9 cellular contexts compared by ENCODE assay signal in the genomic region with DNA sequence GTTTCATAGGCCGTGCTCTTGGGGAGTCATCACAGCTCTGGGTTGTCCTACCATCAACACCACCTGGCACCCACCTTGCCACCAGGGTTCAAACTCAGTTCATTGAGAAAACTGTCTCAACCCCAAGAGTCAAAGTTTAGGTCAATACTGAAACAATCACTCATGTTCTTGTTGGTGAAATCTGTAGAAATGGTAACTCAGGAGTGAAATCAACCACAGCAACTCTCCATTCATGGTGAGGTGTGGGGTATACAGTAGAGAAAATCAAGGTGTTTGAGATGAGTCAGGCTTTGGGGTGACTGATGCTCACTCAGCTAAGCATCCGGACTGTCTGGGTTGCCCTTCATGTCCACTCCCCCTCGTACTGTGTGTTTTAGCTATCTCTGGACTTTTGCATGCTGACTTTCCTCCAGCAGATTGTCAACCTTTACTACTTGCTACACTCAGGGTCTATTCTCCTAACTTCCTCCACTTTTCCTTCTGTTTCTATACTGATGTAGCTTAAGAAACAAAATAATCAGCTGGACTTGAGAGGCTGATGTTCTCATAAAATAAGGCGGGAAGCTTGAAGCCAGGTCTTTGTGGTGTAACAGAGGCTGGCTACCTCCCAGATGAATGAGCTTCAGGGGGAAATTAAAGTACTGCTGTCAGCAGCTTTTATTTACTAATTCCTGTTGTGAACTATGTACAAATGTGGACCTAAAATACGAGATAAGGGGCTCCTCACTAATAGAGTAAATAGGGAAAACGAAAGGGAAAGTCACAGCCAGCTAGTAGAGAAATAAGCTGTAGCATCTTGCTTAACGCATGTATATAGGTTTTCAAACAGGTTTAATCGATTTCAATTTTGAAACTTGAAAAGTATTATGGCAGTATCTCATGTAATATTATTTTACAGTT.
DNase-seq lines count a peak whose midpoint lies in the region; ATAC-seq and TF ChIP-seq lines count a peak whose summit lies in the region.
"Had no signal": no experiment of that assay in that cellular context is flagged by ENCODE, and none has a peak within 500 bp of the region (broad histone marks: within the 10 kb centered on the region; RNA-seq: fewer than 3 reads in every experiment).

No MANE protein-coding gene starts in this region.

- H3K4me1 ChIP-seq in psoas muscle: peaks cover 15% of the 10 kb centered on the region

- no peaks in the 10 kb centered on the region for H3K36me3 ChIP-seq in psoas muscle (ENCODE audit: insufficient read depth in 1 of 2, low read depth in 1 of 2)
- H3K36me3 ChIP-seq: ovary had no signal

- H3K4me3 ChIP-seq in psoas muscle: no peak overlapping the region
- H3K4me3 ChIP-seq: ovary had no signal

- CTCF ChIA-PET in activated CD4-positive, alpha-beta T cell treated with anti-CD3 and anti-CD28 coated beads for 36 hours (lab: Charles Lee): interaction anchor here (0.8 to 1.5 kb wide), 2 partner anchors 36 to 1412 kb away, joined by 3 to 5 read pairs; no protein-coding TSS in a partner anchor

- peaks cover 4% of the 10 kb centered on the region for H3K27me3 Mint-ChIP-seq in activated CD4-positive, alpha-beta T cell treated with anti-CD3 and anti-CD28 coated beads for 36 hours
- H3K27me3 Mint-ChIP-seq in activated naive CD8-positive, alpha-beta T cell treated with anti-CD3 and anti-CD28 coated beads, Interleukin-2, amount 10 ng/mL, durations not matched to agents 7 days and 5 days: peaks cover 12% of the 10 kb centered on the region

- H3K27ac ChIP-seq in psoas muscle: no peak overlapping the region
- H3K27ac ChIP-seq: ovary had no signal

- TF ChIP-seq CTCF in psoas muscle (IDR thresholded peaks at IDR 0.05): no peak

- H3K36me3 Mint-ChIP-seq in activated CD4-positive, alpha-beta T cell treated with anti-CD3 and anti-CD28 coated beads for 36 hours (ENCODE audit: low read depth): no peaks in the 10 kb centered on the region
- peaks cover 4% of the 10 kb centered on the region for H3K36me3 Mint-ChIP-seq in activated naive CD8-positive, alpha-beta T cell treated with anti-CD3 and anti-CD28 coated beads, Interleukin-2, amount 10 ng/mL, durations not matched to agents 7 days and 5 days

- peak; percentile 92 for ATAC-seq in activated CD4-positive, alpha-beta T cell treated with anti-CD3 and anti-CD28 coated beads for 36 hours
- ATAC-seq in HG03196 (IDR thresholded peaks at IDR 0.05; ENCODE audit: unreplicated experiment): peak; percentile 80
- ATAC-seq in activated naive CD8-positive, alpha-beta T cell treated with anti-CD3 and anti-CD28 coated beads, Interleukin-2, amount 10 ng/mL, durations not matched to agents 7 days and 5 days (ENCODE audit: low read depth): peak; percentile 50
- ATAC-seq in psoas muscle: no peak

- H3K4me3 Mint-ChIP-seq in activated CD4-positive, alpha-beta T cell treated with anti-CD3 and anti-CD28 coated beads for 36 hours: peak overlapping the region; percentile 36
- peak overlapping the region; percentile 42 for H3K4me3 Mint-ChIP-seq in activated naive CD8-positive, alpha-beta T cell treated with anti-CD3 and anti-CD28 coated beads, Interleukin-2, amount 10 ng/mL, durations not matched to agents 7 days and 5 days

- peak overlapping the region; percentile 90 for H3K27ac Mint-ChIP-seq in activated CD4-positive, alpha-beta T cell treated with anti-CD3 and anti-CD28 coated beads for 36 hours
- peak overlapping the region; percentile 7 for H3K27ac Mint-ChIP-seq in activated naive CD8-positive, alpha-beta T cell treated with anti-CD3 and anti-CD28 coated beads, Interleukin-2, amount 10 ng/mL, durations not matched to agents 7 days and 5 days

- no peaks in the 10 kb centered on the region for H3K9me3 Mint-ChIP-seq in activated CD4-positive, alpha-beta T cell treated with anti-CD3 and anti-CD28 coated beads for 36 hours (ENCODE audit: low read depth)
- H3K9me3 Mint-ChIP-seq in activated naive CD8-positive, alpha-beta T cell treated with anti-CD3 and anti-CD28 coated beads, Interleukin-2, amount 10 ng/mL, durations not matched to agents 7 days and 5 days: no peaks in the 10 kb centered on the region

- H3K9me3 ChIP-seq in psoas muscle: no peaks in the 10 kb centered on the region
- H3K9me3 ChIP-seq: ovary had no signal

- WGBS in psoas muscle, 3 donors: 77 to 81% (median 79%) methylated on average over 8 of the region's 8 CpGs

- peak; percentile 54 for DNase-seq in activated CD4-positive, alpha-beta T cell treated with anti-CD3 and anti-CD28 coated beads for 36 hours
- no peak for DNase-seq in activated CD4-positive, alpha-beta T cell treated with anti-CD3 and anti-CD28 coated beads for 1 hour
- no peak for DNase-seq in activated naive CD8-positive, alpha-beta T cell treated with anti-CD3 and anti-CD28 coated beads, Interleukin-2, amount 10 ng/mL, durations not matched to agents 7 days and 5 days
- DNase-seq in stimulated activated CD4-positive, alpha-beta T cell treated with anti-CD3 and anti-CD28 coated beads, TNF-alpha, amount 100 ng/mL, for 24 hours (ENCODE audit: low read depth in 3 of 3): peak; percentile 18 to 25 (median 18)
- DNase-seq in psoas muscle: no peak
- no peak for DNase-seq in T-helper 9 cell
- DNase-seq in RKO (ENCODE audit: low spot score): no peak
- DNase-seq: ovary had no signal

- H3K4me1 Mint-ChIP-seq in activated CD4-positive, alpha-beta T cell treated with anti-CD3 and anti-CD28 coated beads for 36 hours: peaks cover 37% of the 10 kb centered on the region
- H3K4me1 Mint-ChIP-seq in activated naive CD8-positive, alpha-beta T cell treated with anti-CD3 and anti-CD28 coated beads, Interleukin-2, amount 10 ng/mL, durations not matched to agents 7 days and 5 days: peaks cover 24% of the 10 kb centered on the region

- POLR2A ChIA-PET in activated CD4-positive, alpha-beta T cell treated with anti-CD3 and anti-CD28 coated beads for 36 hours (lab: Charles Lee): no interaction called here
- POLR2A ChIA-PET in activated naive CD8-positive, alpha-beta T cell treated with anti-CD3 and anti-CD28 coated beads, Interleukin-2, amount 10 ng/mL, durations not matched to agents 7 days and 5 days (lab: Charles Lee): no interaction called here

- no peaks in the 10 kb centered on the region for H3K27me3 ChIP-seq in psoas muscle (ENCODE audit: insufficient read depth in 3 of 3, low read length in 2 of 3)
- H3K27me3 ChIP-seq: ovary had no signal

- intact Hi-C loops in activated CD4-positive, alpha-beta T cell treated with anti-CD3 and anti-CD28 coated beads for 36 hours (cut with DNase I, micrococcal nuclease): loop anchor here (1.0 to 10.0 kb wide), 13 partner anchors 34 to 1455 kb away; no protein-coding TSS in a partner anchor
- intact Hi-C loops in psoas muscle (cut with DNase I): loop anchor here in 1 of 2 donors (10.0 kb wide), 2 partner anchors 138 to 768 kb away; no protein-coding TSS in a partner anchor

Comparison
In these comparisons a context has a peak if more than half of its experiments do, and no peak if none do; other contexts are left out.
1. DNase-seq: peak in activated CD4-positive, alpha-beta T cell treated with anti-CD3 and anti-CD28 coated beads for 36 hours (single experiment) and stimulated activated CD4-positive, alpha-beta T cell treated with anti-CD3 and anti-CD28 coated beads, TNF-alpha, amount 100 ng/mL, for 24 hours (3 of 3); none in activated CD4-positive, alpha-beta T cell treated with anti-CD3 and anti-CD28 coated beads for 1 hour (single experiment), activated naive CD8-positive, alpha-beta T cell treated with anti-CD3 and anti-CD28 coated beads, Interleukin-2, amount 10 ng/mL, durations not matched to agents 7 days and 5 days (single experiment), psoas muscle (0 of 2), T-helper 9 cell (single experiment) and RKO (single experiment).
2. ATAC-seq: peak in activated CD4-positive, alpha-beta T cell treated with anti-CD3 and anti-CD28 coated beads for 36 hours (single experiment), HG03196 (single experiment) and activated naive CD8-positive, alpha-beta T cell treated with anti-CD3 and anti-CD28 coated beads, Interleukin-2, amount 10 ng/mL, durations not matched to agents 7 days and 5 days (single experiment); none in psoas muscle (0 of 4).